ENCODE assay signal across 28 cellular contexts in the genomic region with DNA sequence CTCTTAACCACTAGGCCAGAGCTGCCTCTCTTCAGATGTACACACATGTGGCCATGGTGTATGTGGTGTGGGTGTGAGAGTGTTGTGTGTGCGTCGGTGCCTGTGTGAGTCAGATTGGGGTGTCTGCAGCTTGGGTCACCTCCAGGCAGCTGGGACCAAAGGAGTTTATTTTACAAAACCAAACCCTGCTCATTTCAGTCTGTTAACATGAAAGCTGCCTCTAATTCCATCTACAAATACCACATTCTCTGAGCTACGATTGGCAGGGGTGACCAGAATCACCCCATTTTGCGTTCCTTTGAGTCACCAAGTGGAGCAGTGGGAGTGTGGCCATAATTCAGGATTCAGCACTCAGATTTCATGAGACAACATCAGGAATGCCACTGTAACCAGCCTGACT.
DNase-seq lines count a peak whose midpoint lies in the region; ATAC-seq and TF ChIP-seq lines count a peak whose summit lies in the region.
"Had no signal": no experiment of that assay in that cellular context is flagged by ENCODE, and none has a peak within 500 bp of the region (broad histone marks: within the 10 kb centered on the region; RNA-seq: fewer than 3 reads in every experiment).

No MANE protein-coding gene starts in this region.

- H3K4me3 ChIP-seq in astrocyte of the spinal cord (ENCODE audit: low read depth, low read length) = no peak overlapping the region
- H3K4me3 ChIP-seq: body of pancreas, PC-9, right lobe of liver, thoracic aorta had no signal

- peaks cover 4% of the 10 kb centered on the region for H3K27me3 Mint-ChIP-seq in HFFc6 (ENCODE audit: insufficient read depth)
- H3K27me3 Mint-ChIP-seq: activated CD4-positive, alpha-beta T cell treated with anti-CD3 and anti-CD28 coated beads, Interleukin-2, amount 10 ng/mL, durations not matched to agents 7 days and 5 days had no signal

- no peak for TF ChIP-seq CTCF in HFFc6 (IDR thresholded peaks at IDR 0.05)
- TF ChIP-seq CTCF in astrocyte of the spinal cord (IDR thresholded peaks at IDR 0.05; ENCODE audit: low read depth, low read length) = no peak
- no peak for TF ChIP-seq CTCF in GM20000 (IDR thresholded peaks at IDR 0.05; ENCODE audit: extremely low read depth, missing control alignments)

- H3K9me3 Mint-ChIP-seq in HFFc6 = no peaks in the 10 kb centered on the region; the same call in 1 of the 2 replicates
- H3K9me3 Mint-ChIP-seq: activated CD4-positive, alpha-beta T cell treated with anti-CD3 and anti-CD28 coated beads, Interleukin-2, amount 10 ng/mL, durations not matched to agents 7 days and 5 days; activated T-cell treated with anti-CD3 and anti-CD28 coated beads, Interleukin-2, amount 50 U/mL, for 4 hours; neural crest cell had no signal

- no peak overlapping the region for H3K4me3 Mint-ChIP-seq in HFFc6
- H3K4me3 Mint-ChIP-seq: activated CD4-positive, alpha-beta T cell treated with anti-CD3 and anti-CD28 coated beads, Interleukin-2, amount 10 ng/mL, durations not matched to agents 7 days and 5 days; activated T-cell treated with anti-CD3 and anti-CD28 coated beads, Interleukin-2, amount 50 U/mL, for 4 hours; B cell; CD8-positive, alpha-beta memory T cell; neural crest cell had no signal

- H3K4me1 Mint-ChIP-seq in HFFc6 (ENCODE audit: low read depth) = no peaks in the 10 kb centered on the region
- H3K4me1 Mint-ChIP-seq: activated CD4-positive, alpha-beta T cell treated with anti-CD3 and anti-CD28 coated beads, Interleukin-2, amount 10 ng/mL, durations not matched to agents 7 days and 5 days; B cell; CD8-positive, alpha-beta memory T cell; neural crest cell had no signal

- DNase-seq in AG08395 (ENCODE audit: low spot score) = peak; percentile 74
- peak; percentile 4 for DNase-seq in HFFc6
- DNase-seq in astrocyte of the spinal cord (ENCODE audit: low read depth, low spot score) = peak; percentile 22
- peak; percentile 33 for DNase-seq in mesenteric fat pad (ENCODE audit: low spot score)
- no peak for DNase-seq in dermis blood vessel endothelial cell
- DNase-seq in germinal center (ENCODE audit: low spot score) = no peak
- no peak for DNase-seq in GM20000 (ENCODE audit: low spot score)
- DNase-seq: activated CD4-positive, alpha-beta T cell treated with anti-CD3 and anti-CD28 coated beads, Interleukin-2, amount 10 ng/mL, durations not matched to agents 7 days and 5 days; activated gamma-delta T cell treated with Interleukin-2 at 50 U/mL for 16 hours; activated T-cell treated with anti-CD3 and anti-CD28 coated beads, Interleukin-2, amount 50 U/mL, for 4 hours; body of pancreas; CD8-positive, alpha-beta memory T cell; H7; KG1; kidney; NCI-H1694; NCI-H510A treated with DMSO at 0.1 percent for 48 hours; PC-9; right lobe of liver; SHP77 treated with DMSO at 0.1 percent for 48 hours; stimulated activated CD4-positive, alpha-beta T cell treated with anti-CD3 and anti-CD28 coated beads, Interleukin-15, amount 100 ng/mL, for 24 hours; stimulated activated naive CD8-positive, alpha-beta T cell treated with anti-CD3 and anti-CD28 coated beads, Interleukin-15, Interleukin-2, amounts not matched to agents 100 U/mL and 50 U/mL, for 24 hours; SW 1271; T1000 had no signal

- in situ Hi-C loops in astrocyte of the spinal cord (cut with HindIII; ENCODE audit: low sequenced_read_pairs) = no loop called here

- no peak for ATAC-seq in HG03354 (IDR thresholded peaks at IDR 0.05; ENCODE audit: poor library complexity, severe bottlenecking, unreplicated experiment)
- ATAC-seq: body of pancreas; stimulated activated naive CD8-positive, alpha-beta T cell treated with anti-CD3 and anti-CD28 coated beads, Interleukin-15, Interleukin-2, amounts not matched to agents 100 U/mL and 50 U/mL, for 24 hours had no signal

- no peaks in the 10 kb centered on the region for H3K36me3 Mint-ChIP-seq in HFFc6 (ENCODE audit: low read depth)
- H3K36me3 Mint-ChIP-seq: CD8-positive, alpha-beta memory T cell had no signal

- no peak overlapping the region for H3K27ac Mint-ChIP-seq in HFFc6
- H3K27ac Mint-ChIP-seq: activated CD4-positive, alpha-beta T cell treated with anti-CD3 and anti-CD28 coated beads, Interleukin-2, amount 10 ng/mL, durations not matched to agents 7 days and 5 days; B cell; CD8-positive, alpha-beta memory T cell had no signal

Comparison
In these comparisons a context has a peak if more than half of its experiments do, and no peak if none do; other contexts are left out.
1. DNase-seq: peak in AG08395 (single experiment), HFFc6 (single experiment), astrocyte of the spinal cord (single experiment) and mesenteric fat pad (single experiment); none in dermis blood vessel endothelial cell (single experiment), germinal center (single experiment) and GM20000 (single experiment).